In genomic region chr19:11035441-11036377, GRCh38 we compare ENCODE assay signal across 8 cellular contexts. TPM values are rescaled to one million over a fixed set of nuclear protein-coding genes. Genes with fewer than 3 reads are reported as not detected.
DNase-seq lines count a peak whose midpoint lies in the region; ATAC-seq and TF ChIP-seq lines count a peak whose summit lies in the region.

No MANE protein-coding gene starts in this region.

- in situ Hi-C loops in GM23248 (cut with MboI) = loop anchor here (10.0 kb wide), 1 partner anchor 169 kb away; no protein-coding TSS in a partner anchor

- no peak overlapping the region for H3K9ac ChIP-seq in GM23248

- H3F3A ChIP-seq in DOHH2 (ENCODE audit: control insufficient read depth, insufficient read depth) (peaks cover 15% of the 10 kb centered on the region), GM23248 (ENCODE audit: insufficient read depth) (peaks cover 8% of the 10 kb centered on the region; the same call in 1 of the 2 replicates)

- H3K27ac ChIP-seq in DOHH2 (ENCODE audit: low read depth, low read length) = peak overlapping the region; percentile 93
- no peak overlapping the region for H3K27ac ChIP-seq in GM23248
- peak overlapping the region; percentile 58 for H3K27ac ChIP-seq in psoas muscle
- H3K27ac ChIP-seq in upper lobe of right lung = peak overlapping the region; percentile 2

- H3K4me2 ChIP-seq in DOHH2 (ENCODE audit: low read length) (peak overlapping the region; percentile 65), GM23248 (ENCODE audit: unreplicated experiment) (no peak overlapping the region)

- peak overlapping the region; percentile 38 for H3K27ac Mint-ChIP-seq in activated naive CD4-positive, alpha-beta T cell treated with anti-CD3 and anti-CD28 coated beads, Interleukin-2, amount 50 U/mL, for 72 hours

- ATAC-seq in activated naive CD4-positive, alpha-beta T cell treated with anti-CD3 and anti-CD28 coated beads, Interleukin-2, amount 50 U/mL, for 72 hours = peak; percentile 94 to 95
- ATAC-seq in Right ventricle myocardium superior (ENCODE audit: poor library complexity) (peak; percentile 96), psoas muscle (peak; percentile 88 to 91 (median 90)), upper lobe of right lung (peak; percentile 97)

- H3K9me3 ChIP-seq in DOHH2 (ENCODE audit: control insufficient read depth, insufficient read depth, low read length) (no peaks in the 10 kb centered on the region), GM23248 (ENCODE audit: low read depth) (no peaks in the 10 kb centered on the region), psoas muscle (no peaks in the 10 kb centered on the region), upper lobe of right lung (no peaks in the 10 kb centered on the region)

- peaks cover 75% of the 10 kb centered on the region for H3K4me1 ChIP-seq in DOHH2 (ENCODE audit: control insufficient read depth, low read length)
- no peaks in the 10 kb centered on the region for H3K4me1 ChIP-seq in GM23248 (ENCODE audit: insufficient read depth)
- H3K4me1 ChIP-seq in psoas muscle = peaks cover 14% of the 10 kb centered on the region
- peaks cover 4% of the 10 kb centered on the region for H3K4me1 ChIP-seq in upper lobe of right lung

- peak overlapping the region; percentile 50 for H3K4me3 ChIP-seq in DOHH2 (ENCODE audit: low read length)
- no peak overlapping the region for H3K4me3 ChIP-seq in GM23248
- no peak overlapping the region for H3K4me3 ChIP-seq in psoas muscle
- no peak overlapping the region for H3K4me3 ChIP-seq in upper lobe of right lung

- intact Hi-C loops in Right ventricle myocardium superior (cut with DNase I) (loop anchor here (5.0 kb wide), 2 partner anchors 92 to 172 kb away; no protein-coding TSS in a partner anchor), psoas muscle (cut with DNase I) (loop anchor here (5.0 kb wide), 2 partner anchors 92 to 98 kb away; no protein-coding TSS in a partner anchor), upper lobe of right lung (cut with DNase I) (loop anchor here (5.0 kb wide), 1 partner anchor 92 kb away; no protein-coding TSS in a partner anchor)

- H3K36me3 Mint-ChIP-seq in activated naive CD4-positive, alpha-beta T cell treated with anti-CD3 and anti-CD28 coated beads, Interleukin-2, amount 50 U/mL, for 72 hours = peaks cover 25 to 27% of the 10 kb centered on the region in 2 donors

- H3K27me3 ChIP-seq in DOHH2 (ENCODE audit: control insufficient read depth, low read length) (no peaks in the 10 kb centered on the region), GM23248 (replicated peaks; ENCODE audit: insufficient read depth) (no peaks in the 10 kb centered on the region), psoas muscle (ENCODE audit: insufficient read depth in 3 of 3, low read length in 2 of 3) (no peaks in the 10 kb centered on the region), upper lobe of right lung (no peaks in the 10 kb centered on the region)

- H3K36me3 ChIP-seq in DOHH2 (ENCODE audit: control insufficient read depth, low read length) (peaks cover 91% of the 10 kb centered on the region), GM23248 (ENCODE audit: low read depth) (peaks cover 20% of the 10 kb centered on the region), psoas muscle (ENCODE audit: insufficient read depth in 1 of 2, low read depth in 1 of 2) (peaks cover 0 to 90% of the 10 kb centered on the region in 2 donors), upper lobe of right lung (peaks cover 95% of the 10 kb centered on the region)

- H2AFZ ChIP-seq in GM23248 = no peak overlapping the region

- WGBS in GM23248 (ENCODE audit: low coverage in 1 of 2, low lambda C conversion rate in 2 of 2, missing lambda C conversion rate in 2 of 2), 2 experiments = 42 to 43% methylated on average over 15 of the region's 15 CpGs
- WGBS in psoas muscle, 3 donors = 25 to 38% (median 28%) methylated on average over 15 of the region's 15 CpGs

- DNase-seq in GM23248 = peak; percentile 89
- peak; percentile 30 for DNase-seq in NCI-H1048 (lab: John Stamatoyannopoulos, UW)
- DNase-seq in SKM-1 (lab: John Stamatoyannopoulos, UW; ENCODE audit: unreplicated experiment) = peak; percentile 44
- DNase-seq in activated naive CD4-positive, alpha-beta T cell treated with anti-CD3 and anti-CD28 coated beads, Interleukin-2, amount 50 U/mL, for 72 hours (ENCODE audit: low spot score in 2 of 2) = peak; percentile 78 to 88
- DNase-seq in Right ventricle myocardium superior = peak; percentile 95
- peak; percentile 95 to 96 for DNase-seq in psoas muscle
- peak; percentile 94 for DNase-seq in upper lobe of right lung

- no peaks in the 10 kb centered on the region for H3K9me3 Mint-ChIP-seq in activated naive CD4-positive, alpha-beta T cell treated with anti-CD3 and anti-CD28 coated beads, Interleukin-2, amount 50 U/mL, for 72 hours

- H3K79me2 ChIP-seq in DOHH2 (ENCODE audit: control insufficient read depth, low read length) (peaks cover 36% of the 10 kb centered on the region), GM23248 (ENCODE audit: insufficient read depth) (peaks cover 26% of the 10 kb centered on the region)

- TF ChIP-seq CTCF in DOHH2 (IDR thresholded peaks at IDR 0.05; ENCODE audit: low read depth, low read length, poor library complexity, severe bottlenecking) (peak; percentile 99), psoas muscle (IDR thresholded peaks at IDR 0.05) (peak; percentile 69), upper lobe of right lung (IDR thresholded peaks at IDR 0.05) (peak; percentile 94)

- H3K9me2 ChIP-seq in DOHH2 (replicated peaks; ENCODE audit: control insufficient read depth, low read length) (no peaks in the 10 kb centered on the region), GM23248 (ENCODE audit: insufficient read depth) (no peaks in the 10 kb centered on the region)

- H4K20me1 ChIP-seq in DOHH2 (ENCODE audit: control insufficient read depth, insufficient read depth, low read depth, low read length) (no peaks in the 10 kb centered on the region), GM23248 (ENCODE audit: insufficient read depth) (no peaks in the 10 kb centered on the region)

RNA-seq across cellular contexts. Expression of gene LDLR, which starts 53.6 kb away (rescaled TPM):
- 13.8 and 29.6 TPM in 2 replicates for total RNA-seq in GM23248 (2014; rRNA removed; shearing (Covaris generic))
- polyA plus RNA-seq in GM23248 (2016; fragmentation: Nextera tagmentation; extraction: Ambion mirVana) = 13.8 and 14.6 TPM in 2 replicates
- total RNA-seq in activated naive CD4-positive, alpha-beta T cell treated with anti-CD3 and anti-CD28 coated beads, Interleukin-2, amount 50 U/mL, for 72 hours = 10 to 100 TPM; 53.0 to 66.6 TPM
- total RNA-seq in Right ventricle myocardium superior = 9.8 TPM
- 10 to 100 TPM in 1 of 4 donors, 1 to 10 TPM in 3; 3.2 to 10.1 (median 6.0) TPM for total RNA-seq in psoas muscle
- polyA plus RNA-seq in psoas muscle = 1 to 10 TPM; 1.7 to 5.4 (median 2.2) TPM
- total RNA-seq in upper lobe of right lung = 242 TPM

Comparison
In these comparisons a context has a peak if more than half of its experiments do, and no peak if none do; other contexts are left out.
1. DNase-seq: peak in every context shown above with its lines; median percentile 96 in psoas muscle; 95 in Right ventricle myocardium superior; 94 in upper lobe of right lung; 89 in GM23248; 83 in activated naive CD4-positive, alpha-beta T cell treated with anti-CD3 and anti-CD28 coated beads, Interleukin-2, amount 50 U/mL, for 72 hours; 44 in SKM-1; 30 in NCI-H1048.